27 cellular contexts compared by ENCODE assay signal in the genomic region with DNA sequence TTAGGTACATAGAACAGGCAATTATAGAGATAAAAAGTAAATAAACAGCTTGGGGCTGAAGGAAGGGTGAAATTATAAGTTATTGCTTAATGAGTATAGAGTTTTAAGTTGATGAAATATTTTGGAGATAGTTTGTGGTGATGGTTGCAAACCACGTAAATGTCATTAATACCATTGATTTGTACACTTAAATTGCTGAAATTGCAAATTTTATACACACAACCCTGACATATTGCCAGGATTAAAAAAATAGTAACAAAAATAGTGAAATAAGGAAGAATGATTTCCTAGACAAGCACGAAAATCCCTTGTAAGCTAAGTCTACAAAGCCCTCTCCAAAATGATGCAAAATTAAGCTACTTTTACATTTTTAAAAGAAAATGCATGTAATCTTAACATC. TPM values are rescaled to one million over a fixed set of nuclear protein-coding genes. Genes with fewer than 3 reads are reported as not detected.
"Had no signal": no experiment of that assay in that cellular context is flagged by ENCODE, and none has a peak within 500 bp of the region (broad histone marks: within the 10 kb centered on the region; RNA-seq: fewer than 3 reads in every experiment).

No MANE protein-coding gene starts in this region.

- DNase-seq: stimulated activated CD4-positive, alpha-beta T cell treated with anti-CD3 and anti-CD28 coated beads, Interleukin-2, amount 100 ng/mL, for 48 hours; stimulated activated CD4-positive, alpha-beta T cell treated with anti-CD3 and anti-CD28 coated beads, Interleukin-4, amount 100 ng/mL, for 1 hour; stimulated activated CD4-positive, alpha-beta T cell treated with anti-CD3 and anti-CD28 coated beads, Interleukin-4, amount 100 ng/mL, for 24 hours; stimulated activated CD4-positive, alpha-beta T cell treated with anti-CD3 and anti-CD28 coated beads, Interleukin-4, amount 100 ng/mL, for 4 hours; stimulated activated CD8-positive, alpha-beta memory T cell treated with anti-CD3 and anti-CD28 coated beads, Interleukin-4, amount 100 ng/mL, for 48 hours; stimulated activated naive B cell treated with anti-CD40 and anti-IgM and Interleukin-4, amounts not matched to agents 10 μg/mL and 1 μg/mL and 100 μg/mL, for 72 hours; stimulated activated naive CD4-positive, alpha-beta T cell; stimulated activated naive CD4-positive, alpha-beta T cell treated with Interleukin-2 at 50 U/mL for 16 hours; stimulated activated naive CD8-positive, alpha-beta T cell treated with anti-CD3 and anti-CD28 coated beads, Interleukin-15, amount 100 ng/mL, for 72 hours; stimulated activated naive CD8-positive, alpha-beta T cell treated with anti-CD3 and anti-CD28 coated beads, Interleukin-15, Interleukin-2, amounts not matched to agents 100 U/mL and 50 U/mL, for 24 hours; stomach; substantia nigra; testis; thyroid gland; tibial artery; transverse colon; trophoblast cell; upper lobe of left lung; upper lobe of right lung; uterus had no signal

- ATAC-seq: stimulated activated effector memory CD8-positive, alpha-beta T cell treated with anti-CD3 and anti-CD28 coated beads, Interleukin-12 subunit alpha, Interleukin-12 subunit beta, amount 100 ng/mL, for 72 hours; stimulated activated memory B cell treated with anti-CD40 and anti-IgM and Interleukin-4, amounts not matched to agents 10 μg/mL and 1 μg/mL and 100 μg/mL, for 72 hours; stimulated activated naive B cell treated with anti-CD40 and anti-IgM and Interleukin-4, amounts not matched to agents 10 μg/mL and 1 μg/mL and 100 μg/mL, for 72 hours; stimulated activated naive CD8-positive, alpha-beta T cell treated with anti-CD3 and anti-CD28 coated beads, Interleukin-15, amount 100 ng/mL, for 72 hours; stimulated activated naive CD8-positive, alpha-beta T cell treated with anti-CD3 and anti-CD28 coated beads, Interleukin-15, Interleukin-2, amounts not matched to agents 100 U/mL and 50 U/mL, for 24 hours; upper lobe of right lung had no signal

- H3K4me3 ChIP-seq: stomach, suprapubic skin, testis, thoracic aorta, thyroid gland, tibial artery, tibial nerve, transverse colon, upper lobe of left lung, upper lobe of right lung, uterus, vagina had no signal

- H3K27me3 ChIP-seq: testis, thyroid gland, upper lobe of left lung, uterus, vagina had no signal

- H3K9me3 ChIP-seq: stomach, suprapubic skin, testis, thoracic aorta, thyroid gland, tibial artery, tibial nerve, transverse colon, upper lobe of left lung, upper lobe of right lung, uterus, vagina had no signal

- H3K36me3 ChIP-seq: stomach, suprapubic skin, thoracic aorta, thyroid gland, tibial artery, tibial nerve, transverse colon, upper lobe of left lung, upper lobe of right lung, uterus, vagina had no signal

- H3K4me1 ChIP-seq: stomach, suprapubic skin, testis, thyroid gland, tibial artery, tibial nerve, transverse colon, upper lobe of left lung, upper lobe of right lung, uterus, vagina had no signal

- H3K27ac ChIP-seq: stomach, suprapubic skin, testis, thoracic aorta, thyroid gland, tibial artery, tibial nerve, transverse colon, upper lobe of left lung, upper lobe of right lung, uterus, vagina had no signal

RNA-seq across cellular contexts. Expression of a gene that starts 46.2 kb away (rescaled TPM):
- total RNA-seq: subcutaneous adipose tissue, thoracic aorta, thyroid gland, tibial nerve, upper lobe of right lung, vagina had no signal
- polyA plus RNA-seq: stomach had no signal
